Comparison of ENCODE assay signal across 23 cellular contexts in genomic region chr9:134688231-134688630, GRCh38. TPM values are rescaled to one million over a fixed set of nuclear protein-coding genes. Genes with fewer than 3 reads are reported as not detected.
"Had no signal": no experiment of that assay in that cellular context is flagged by ENCODE, and none has a peak within 500 bp of the region (broad histone marks: within the 10 kb centered on the region; RNA-seq: fewer than 3 reads in every experiment).

No MANE protein-coding gene starts in this region.

- DNase-seq: activated CD4-positive, alpha-beta memory T cell treated with anti-CD3 and anti-CD28 coated beads for 36 hours; activated CD4-positive, alpha-beta T cell treated with anti-CD3 and anti-CD28 coated beads for 48 hours; activated CD4-positive, CD25-positive, alpha-beta regulatory T cell; activated effector memory CD4-positive, alpha-beta T cell treated with Interleukin-2 at 50 U/mL for 16 hours; activated naive CD4-positive, alpha-beta T cell treated with anti-CD3 and anti-CD28 coated beads for 36 hours; activated T-cell treated with anti-CD3 and anti-CD28 coated beads, Interleukin-2, amount 50 U/mL, for 72 hours; amygdala; mesenchymal stem cell; naive B cell; occipital lobe; stimulated activated CD4-positive, alpha-beta T cell treated with anti-CD3 and anti-CD28 coated beads, Interleukin-15, amount 100 ng/mL, for 24 hours; stimulated activated naive B cell treated with anti-CD40 and anti-IgM and Interleukin-4, amounts not matched to agents 10 μg/mL and 1 μg/mL and 100 μg/mL, for 72 hours; SW 1271; T-helper 17 cell had no signal

- H3K27ac ChIP-seq: epithelial cell of prostate, prostate gland, SK-N-MC, skin epidermis, upper lobe of left lung had no signal

- H3K27me3 ChIP-seq: gastroesophageal sphincter, upper lobe of left lung had no signal

- H3K4me1 ChIP-seq: prostate gland had no signal

- H3K9me3 ChIP-seq: gastroesophageal sphincter, prostate gland, upper lobe of left lung had no signal

- ATAC-seq: activated T-cell treated with anti-CD3 and anti-CD28 coated beads, Interleukin-2, amount 50 U/mL, for 72 hours; gastroesophageal sphincter; stimulated activated naive B cell treated with anti-CD40 and anti-IgM and Interleukin-4, amounts not matched to agents 10 μg/mL and 1 μg/mL and 100 μg/mL, for 72 hours; T-helper 17 cell had no signal

- FAIRE-seq: bronchial epithelial cell, keratinocyte had no signal

- H3K36me3 ChIP-seq: prostate gland, upper lobe of left lung had no signal

- H3K4me3 ChIP-seq: gastroesophageal sphincter, prostate gland, SK-N-MC, skin epidermis, upper lobe of left lung had no signal

RNA-seq across cellular contexts. Expression of gene COL5A1, which starts 46.6 kb away (rescaled TPM):
- polyA plus RNA-seq: neural cell had no signal
